Comparison of ENCODE assay signal across 8 cellular contexts in genomic region chr14:55270832-55271571, GRCh38. TPM values are rescaled to one million over a fixed set of nuclear protein-coding genes. Genes with fewer than 3 reads are reported as not detected.
DNase-seq lines count a peak whose midpoint lies in the region; ATAC-seq and TF ChIP-seq lines count a peak whose summit lies in the region.

A gene with protein sequence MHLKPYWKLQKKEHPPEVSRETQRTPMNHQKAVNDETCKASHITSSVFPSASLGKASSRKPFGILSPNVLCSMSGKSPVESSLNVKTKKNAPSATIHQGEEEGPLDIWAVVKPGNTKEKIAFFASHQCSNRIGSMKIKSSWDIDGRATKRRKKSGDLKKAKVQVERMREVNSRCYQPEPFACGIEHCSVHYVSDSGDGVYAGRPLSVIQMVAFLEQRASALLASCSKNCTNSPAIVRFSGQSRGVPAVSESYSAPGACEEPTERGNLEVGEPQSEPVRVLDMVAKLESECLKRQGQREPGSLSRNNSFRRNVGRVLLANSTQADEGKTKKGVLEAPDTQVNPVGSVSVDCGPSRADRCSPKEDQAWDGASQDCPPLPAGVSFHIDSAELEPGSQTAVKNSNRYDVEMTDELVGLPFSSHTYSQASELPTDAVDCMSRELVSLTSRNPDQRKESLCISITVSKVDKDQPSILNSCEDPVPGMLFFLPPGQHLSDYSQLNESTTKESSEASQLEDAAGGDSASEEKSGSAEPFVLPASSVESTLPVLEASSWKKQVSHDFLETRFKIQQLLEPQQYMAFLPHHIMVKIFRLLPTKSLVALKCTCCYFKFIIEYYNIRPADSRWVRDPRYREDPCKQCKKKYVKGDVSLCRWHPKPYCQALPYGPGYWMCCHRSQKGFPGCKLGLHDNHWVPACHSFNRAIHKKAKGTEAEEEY (plus strand): TSS chr14:55271421. CDS start chr14:55350391, 78,970 bp downstream.

- H3K36me3 Mint-ChIP-seq in natural killer cell treated with Interleukin-12 subunit alpha and Interleukin-12 subunit beta and Interleukin-15 and Interleukin-18, amount 100 ng/mL, for 72 hours, result no peaks in the 10 kb centered on the region
- no peaks in the 10 kb centered on the region for H3K36me3 Mint-ChIP-seq in stimulated activated naive CD8-positive, alpha-beta T cell treated with anti-CD3 and anti-CD28 coated beads, Interleukin-15, Interleukin-2, amounts not matched to agents 100 ng/mL and 50 ng/mL, for 24 hours (ENCODE audit: low read depth)

- peak; percentile 93 for ATAC-seq in RWPE2 (ENCODE audit: low read depth)
- ATAC-seq in natural killer cell treated with Interleukin-12 subunit alpha and Interleukin-12 subunit beta and Interleukin-15 and Interleukin-18, amount 100 ng/mL, for 72 hours, result peak; percentile 94 to 95

- peak within 1 kb of the TSS; percentile 91 for H3K4me3 Mint-ChIP-seq in natural killer cell treated with Interleukin-12 subunit alpha and Interleukin-12 subunit beta and Interleukin-15 and Interleukin-18, amount 100 ng/mL, for 72 hours
- H3K4me3 Mint-ChIP-seq in stimulated activated naive CD8-positive, alpha-beta T cell treated with anti-CD3 and anti-CD28 coated beads, Interleukin-15, Interleukin-2, amounts not matched to agents 100 ng/mL and 50 ng/mL, for 24 hours, result peak within 1 kb of the TSS; percentile 92

- H3K4me1 ChIP-seq in RWPE2 (ENCODE audit: insufficient read depth, poor library complexity, severe bottlenecking), result peaks cover 22% of the 10 kb centered on the region

- H3K36me3 ChIP-seq in RWPE2 (ENCODE audit: low read depth), result no peaks in the 10 kb centered on the region

- peaks cover 29 to 30% of the 10 kb centered on the region in 2 donors for H3K4me1 Mint-ChIP-seq in natural killer cell treated with Interleukin-12 subunit alpha and Interleukin-12 subunit beta and Interleukin-15 and Interleukin-18, amount 100 ng/mL, for 72 hours (ENCODE audit: low read depth in 2 of 2)
- peaks cover 43% of the 10 kb centered on the region for H3K4me1 Mint-ChIP-seq in stimulated activated naive CD8-positive, alpha-beta T cell treated with anti-CD3 and anti-CD28 coated beads, Interleukin-15, Interleukin-2, amounts not matched to agents 100 ng/mL and 50 ng/mL, for 24 hours (ENCODE audit: low read depth)

- H3K4me3 ChIP-seq in LNCaP clone FGC (ENCODE audit: low read depth, low read length), result peak within 1 kb of the TSS; percentile 92
- H3K4me3 ChIP-seq in RWPE2 (ENCODE audit: severe bottlenecking), result peak within 1 kb of the TSS; percentile 78

- H3K9me3 ChIP-seq in RWPE2 (ENCODE audit: severe bottlenecking), result no peaks in the 10 kb centered on the region

- H3K27ac Mint-ChIP-seq in natural killer cell treated with Interleukin-12 subunit alpha and Interleukin-12 subunit beta and Interleukin-15 and Interleukin-18, amount 100 ng/mL, for 72 hours, result peak within 1 kb of the TSS; percentile 52 to 94
- peak within 1 kb of the TSS; percentile 94 for H3K27ac Mint-ChIP-seq in stimulated activated naive CD8-positive, alpha-beta T cell treated with anti-CD3 and anti-CD28 coated beads, Interleukin-15, Interleukin-2, amounts not matched to agents 100 ng/mL and 50 ng/mL, for 24 hours

- TF ChIP-seq CTCF in LNCaP clone FGC (IDR thresholded peaks at IDR 0.05; ENCODE audit: control insufficient read depth, extremely low read depth, insufficient read depth), result peak; percentile 100
- TF ChIP-seq CTCF in RWPE2 (IDR thresholded peaks at IDR 0.05; ENCODE audit: poor library complexity, severe bottlenecking), result peak; percentile 100

- peak within 1 kb of the TSS; percentile 59 for H3K27ac ChIP-seq in RWPE2 (ENCODE audit: poor library complexity, severe bottlenecking)

- no peaks in the 10 kb centered on the region for H3K27me3 ChIP-seq in RWPE2 (ENCODE audit: insufficient read depth, poor library complexity, severe bottlenecking)

- H3K27me3 Mint-ChIP-seq in natural killer cell treated with Interleukin-12 subunit alpha and Interleukin-12 subunit beta and Interleukin-15 and Interleukin-18, amount 100 ng/mL, for 72 hours, result no peaks in the 10 kb centered on the region
- H3K27me3 Mint-ChIP-seq in stimulated activated naive CD8-positive, alpha-beta T cell treated with anti-CD3 and anti-CD28 coated beads, Interleukin-15, Interleukin-2, amounts not matched to agents 100 ng/mL and 50 ng/mL, for 24 hours, result no peaks in the 10 kb centered on the region

- DNase-seq in ELF-1 (ENCODE audit: low read depth, low spot score), result peak; percentile 98
- DNase-seq in GOT3 (lab: John Stamatoyannopoulos, UW), result peak; percentile 71
- peak; percentile 80 for DNase-seq in LNCaP clone FGC (ENCODE audit: low read depth)
- peak; percentile 98 for DNase-seq in RWPE2 (ENCODE audit: low spot score)
- DNase-seq in activated T-helper 9 cell treated with anti-CD3 and anti-CD28 coated beads, Interleukin-2, amount 50 U/mL, for 16 hours (ENCODE audit: low read depth), result peak; percentile 99
- DNase-seq in fibroblast of peridontal ligament (ENCODE audit: extremely low read depth), result peak; percentile 94
- DNase-seq in natural killer cell treated with Interleukin-12 subunit alpha and Interleukin-12 subunit beta and Interleukin-15 and Interleukin-18, amount 100 ng/mL, for 72 hours (ENCODE audit: low spot score), result peak; percentile 98

- no peaks in the 10 kb centered on the region for H3K9me3 Mint-ChIP-seq in natural killer cell treated with Interleukin-12 subunit alpha and Interleukin-12 subunit beta and Interleukin-15 and Interleukin-18, amount 100 ng/mL, for 72 hours
- no peaks in the 10 kb centered on the region for H3K9me3 Mint-ChIP-seq in stimulated activated naive CD8-positive, alpha-beta T cell treated with anti-CD3 and anti-CD28 coated beads, Interleukin-15, Interleukin-2, amounts not matched to agents 100 ng/mL and 50 ng/mL, for 24 hours

RNA-seq across cellular contexts. Expression of the gene that starts here (rescaled TPM):
- 10 to 100 TPM; 18.7 to 26.1 TPM for total RNA-seq in natural killer cell treated with Interleukin-12 subunit alpha and Interleukin-12 subunit beta and Interleukin-15 and Interleukin-18, amount 100 ng/mL, for 72 hours

Comparison
In these comparisons a context has a peak if more than half of its experiments do, and no peak if none do; other contexts are left out.
1. Peak in every context shown above with its lines: DNase-seq, ATAC-seq, H3K4me3 ChIP-seq and H3K27ac ChIP-seq.